Comparison of ENCODE assay signal across 12 cellular contexts in genomic region chr22:46114518-46115387, GRCh38. TPM values are rescaled to one million over a fixed set of nuclear protein-coding genes. Genes with fewer than 3 reads are reported as not detected.
DNase-seq lines count a peak whose midpoint lies in the region; ATAC-seq and TF ChIP-seq lines count a peak whose summit lies in the region.
"Had no signal": no experiment of that assay in that cellular context is flagged by ENCODE, and none has a peak within 500 bp of the region (broad histone marks: within the 10 kb centered on the region; RNA-seq: fewer than 3 reads in every experiment).

No MANE protein-coding gene starts in this region.

- TF ChIP-seq POLR2A in gastroesophageal sphincter (IDR thresholded peaks at IDR 0.05) (no peak), stomach (IDR thresholded peaks at IDR 0.05) (no peak)

- POLR2A ChIA-PET in SK-N-SH (lab: Yijun Ruan, JAX) (interaction anchor here (1.0 to 2.8 kb wide), 5 partner anchors 9 to 117 kb away, joined by 3 to 11 read pairs (median 6); no protein-coding TSS in a partner anchor), WTC11 (lab: Charles Lee) (no interaction called here)

- peaks cover 3% of the 10 kb centered on the region; the same call in 1 of the 2 replicates for H3K4me1 Mint-ChIP-seq in WTC11

- intact Hi-C loops in stomach (cut with DNase I; ENCODE audit: low total_unique reads): loop anchor here (5.0 kb wide), 1 partner anchor 112 kb away; no protein-coding TSS in a partner anchor

- WGBS in SK-N-SH (ENCODE audit: low lambda C conversion rate): 62% methylated on average over 11 of the region's 15 CpGs
- 16% methylated on average over 5 of the region's 15 CpGs; no CpG with 5 or more reads in 1 of the 2 donors for WGBS in gastroesophageal sphincter (ENCODE audit: low coverage in 1 of 2), 2 donors
- 26 to 41% (median 31%) methylated on average over 11 to 15 of the region's 15 CpGs for WGBS in stomach, 5 donors

- H2AFZ ChIP-seq in SK-N-SH (ENCODE audit: low read depth): no peak overlapping the region

- H3K4me3 Mint-ChIP-seq in WTC11: no peak overlapping the region

- CTCF ChIA-PET in SK-N-SH (lab: Yijun Ruan, JAX) (interaction anchor here (0.6 to 7.5 kb wide), 15 partner anchors 8 to 537 kb away, joined by 3 to 107 read pairs (median 4); no protein-coding TSS in a partner anchor), WTC11 (lab: Charles Lee) (interaction anchor here (0.5 to 9.2 kb wide), 8 partner anchors 50 to 863 kb away, joined by 3 to 179 read pairs (median 4); no protein-coding TSS in a partner anchor)

- H3K4me2 ChIP-seq in SK-N-SH: no peak overlapping the region

- H3K9me3 ChIP-seq in SK-N-SH (no peaks in the 10 kb centered on the region), gastroesophageal sphincter (no peaks in the 10 kb centered on the region), stomach (no peaks in the 10 kb centered on the region)
- H3K9me3 ChIP-seq: SJSA1 had no signal

- H3K9me3 Mint-ChIP-seq in WTC11: no peaks in the 10 kb centered on the region

- H3F3A ChIP-seq in SK-N-SH (replicated peaks; ENCODE audit: insufficient read depth): peaks cover 96% of the 10 kb centered on the region

- peaks cover 40 to 68% of the 10 kb centered on the region in 2 experiments for H3K36me3 ChIP-seq in SK-N-SH (replicated peaks in 1 of 2; ENCODE audit: control insufficient read depth in 1 of 2, insufficient read depth in 2 of 2, low read length in 1 of 2)
- H3K36me3 ChIP-seq in gastroesophageal sphincter: peaks cover 0 to 42% of the 10 kb centered on the region in 2 donors
- H3K36me3 ChIP-seq in stomach: peaks cover 33 to 46% (median 41%) of the 10 kb centered on the region in 4 donors

- H4K20me1 ChIP-seq in SK-N-SH (ENCODE audit: insufficient read depth): peaks cover 98% of the 10 kb centered on the region

- H3K9ac ChIP-seq in SK-N-SH: no peak overlapping the region

- no peaks in the 10 kb centered on the region for H3K9me2 ChIP-seq in SK-N-SH

- ATAC-seq in gastroesophageal sphincter (no peak), WTC11 (no peak)

- H3K36me3 Mint-ChIP-seq in WTC11: no peaks in the 10 kb centered on the region

- peaks cover 22% of the 10 kb centered on the region; the same call in 1 of the 2 replicates for H3K79me2 ChIP-seq in SK-N-SH (ENCODE audit: insufficient read depth)

- H3K27ac ChIP-seq in SK-N-SH (ENCODE audit: low read depth in 2 of 2, low read length in 1 of 2) (peak overlapping the region; percentile 63 to 70), gastroesophageal sphincter (peak overlapping the region; percentile 4 to 97 (median 78)), stomach (peak overlapping the region; percentile 39 to 91 (median 86))
- H3K27ac ChIP-seq: SJSA1 had no signal

- peak; percentile 41 for DNase-seq in HCEC 1CT
- DNase-seq in SK-N-SH: no peak
- no peak for DNase-seq in stomach
- DNase-seq in GM13976 (ENCODE audit: low spot score): no peak
- DNase-seq in NCI-H510A treated with DMSO at 0.1 percent for 48 hours (lab: John Stamatoyannopoulos, UW): no peak
- no peak for DNase-seq in stimulated activated CD4-positive, alpha-beta T cell treated with anti-CD3 and anti-CD28 coated beads, Interleukin-15, amount 100 ng/mL, for 24 hours
- no peak for DNase-seq in WTC11 (ENCODE audit: low spot score)
- DNase-seq: effector CD8-positive, alpha-beta T cell; GF-D8; MV-4-11 had no signal

- in situ Hi-C loops in GM13976 (cut with MboI; ENCODE audit: low sequenced_read_pairs, unreplicated experiment): loop anchor here (5.0 to 25.0 kb wide), 3 partner anchors 107 to 552 kb away; no protein-coding TSS in a partner anchor

- TF ChIP-seq CTCF in SK-N-SH (IDR thresholded peaks at IDR 0.05) (no peak; the same call in 1 of the 2 replicates), gastroesophageal sphincter (IDR thresholded peaks at IDR 0.05) (peak in 2 of 4 experiments; percentile 12 to 24), stomach (IDR thresholded peaks at IDR 0.05) (no peak), GM13976 (IDR thresholded peaks at IDR 0.05; ENCODE audit: borderline replicate concordance, control extremely low read depth, extremely low read depth, insufficient read depth, missing control alignments) (no peak), WTC11 (IDR thresholded peaks at IDR 0.05) (no peak)

- TF ChIP-seq EP300 in SK-N-SH (IDR thresholded peaks at IDR 0.05; ENCODE audit: borderline replicate concordance in 1 of 2, low read depth in 1 of 2, low read length in 1 of 2) (no peak), gastroesophageal sphincter (IDR thresholded peaks at IDR 0.05) (no peak), stomach (IDR thresholded peaks at IDR 0.05) (no peak)

- no peaks in the 10 kb centered on the region for H3K27me3 ChIP-seq in SK-N-SH (ENCODE audit: insufficient read depth)
- no peaks in the 10 kb centered on the region for H3K27me3 ChIP-seq in gastroesophageal sphincter
- H3K27me3 ChIP-seq in stomach: no peaks in the 10 kb centered on the region
- H3K27me3 ChIP-seq: SJSA1 had no signal

- no peak overlapping the region for H3K4me3 ChIP-seq in SK-N-SH (ENCODE audit: low read depth in 2 of 2, low read length in 1 of 2)
- H3K4me3 ChIP-seq in gastroesophageal sphincter: no peak overlapping the region
- no peak overlapping the region for H3K4me3 ChIP-seq in stomach
- H3K4me3 ChIP-seq: SJSA1 had no signal

- H3K4me1 ChIP-seq in SK-N-SH (ENCODE audit: control insufficient read depth in 1 of 2, insufficient read depth in 2 of 2, low read depth in 1 of 2, low read length in 1 of 2) (peaks cover 9 to 81% of the 10 kb centered on the region in 2 experiments; a peak in 3 of 4 replicates), gastroesophageal sphincter (peaks cover 0 to 83% (median 52%) of the 10 kb centered on the region in 3 donors), stomach (peaks cover 61 to 82% (median 69%) of the 10 kb centered on the region in 4 donors)

- H3K27ac Mint-ChIP-seq in WTC11: no peak overlapping the region

- no peaks in the 10 kb centered on the region for H3K27me3 Mint-ChIP-seq in WTC11 (ENCODE audit: low read depth)

- no peak for TF ChIP-seq RAD21 in SK-N-SH (IDR thresholded peaks at IDR 0.05; ENCODE audit: low read length)

TF ChIP-seq in SK-N-SH, 30 proteins besides CTCF, POLR2A, EP300 and RAD21 (continues in another document):
- TF ChIP-seq MEF2A (IDR thresholded peaks at IDR 0.05; ENCODE audit: borderline replicate concordance, low read depth): no peak
- no peak for TF ChIP-seq YY1 (IDR thresholded peaks at IDR 0.05; ENCODE audit: low read depth)
- no peak for TF ChIP-seq FOXJ3 (CRISPR knock-in tag; IDR thresholded peaks at IDR 0.05)
- TF ChIP-seq MXI1 (IDR thresholded peaks at IDR 0.05; ENCODE audit: low read depth, low read length): no peak
- no peak for TF ChIP-seq IRF3 (IDR thresholded peaks at IDR 0.05; ENCODE audit: low read depth, low read length)
- no peak for TF ChIP-seq FOSL2 (IDR thresholded peaks at IDR 0.05; ENCODE audit: borderline replicate concordance, low read depth)
- no peak for TF ChIP-seq RCOR1 (IDR thresholded peaks at IDR 0.05; ENCODE audit: low read length)
- TF ChIP-seq GATA2 (CRISPR knock-in tag; IDR thresholded peaks at IDR 0.05): no peak
- TF ChIP-seq GABPA (IDR thresholded peaks at IDR 0.05; ENCODE audit: low read depth): no peak
- TF ChIP-seq POLR2AphosphoS5 (IDR thresholded peaks at IDR 0.05; ENCODE audit: low read depth, low read length): peak; percentile 18
- TF ChIP-seq JUND (IDR thresholded peaks at IDR 0.05): 0 out of 2 replicates have a peak, but pooled peaks have one; percentile 6
- TF ChIP-seq TCF12 (IDR thresholded peaks at IDR 0.05): no peak
- no peak for TF ChIP-seq EZH2phosphoT487 (IDR thresholded peaks at IDR 0.05; ENCODE audit: borderline replicate concordance, low read depth)

TF ChIP-seq in WTC11, 78 proteins besides CTCF, POLR2A, EP300 and RAD21:
- TF ChIP-seq ATF1 (CRISPR knock-in tag; IDR thresholded peaks at IDR 0.05) (no peak), FOXJ3 (CRISPR knock-in tag; IDR thresholded peaks at IDR 0.05; ENCODE audit: borderline replicate concordance) (no peak), RELA (CRISPR knock-in tag; IDR thresholded peaks at IDR 0.05; ENCODE audit: borderline replicate concordance) (no peak), HMGA2 (CRISPR knock-in tag; IDR thresholded peaks at IDR 0.05) (no peak), CREB1 (CRISPR knock-in tag; IDR thresholded peaks at IDR 0.05) (no peak), GRHL2 (CRISPR knock-in tag; IDR thresholded peaks at IDR 0.05; ENCODE audit: insufficient replicate concordance, severe bottlenecking) (no peak)

RNA-seq across cellular contexts. Expression of gene PPARA, which starts 35.6 kb away (rescaled TPM):
- 4.5 TPM in 2 replicates for polyA plus RNA-seq in SK-N-SH (2012; rRNA removed)
- 4.1 and 4.4 TPM in 2 replicates for polyA plus RNA-seq in SK-N-SH (2012; cell fraction: cytosol; rRNA removed)
- polyA plus RNA-seq in SK-N-SH (2012; cell fraction: nucleus; rRNA removed): 5.8 and 6.8 TPM in 2 replicates
- 10 to 100 TPM; 19.5 to 28.5 (median 26.9) TPM for total RNA-seq in gastroesophageal sphincter
- total RNA-seq in stomach: 10 to 100 TPM in 4 of 5 donors, 1 to 10 TPM in 1; 8.2 to 28.8 (median 19.4) TPM
- polyA plus RNA-seq in stomach: 1 to 10 TPM; 3.4 to 8.6 (median 5.3) TPM
- total RNA-seq in WTC11 (2021): 8.5 to 10.1 TPM (median 9.3 TPM) in 3 replicates
